In genomic region chrX:5730561-5730960, GRCh38 we compare ENCODE assay signal across 26 cellular contexts.
"Had no signal": no experiment of that assay in that cellular context is flagged by ENCODE, and none has a peak within 500 bp of the region (broad histone marks: within the 10 kb centered on the region; RNA-seq: fewer than 3 reads in every experiment).

No MANE protein-coding gene starts in this region.

- H3K4me3 ChIP-seq: colonic mucosa, gastroesophageal sphincter, heart left ventricle, hepatocyte, lung, mucosa of descending colon, neural progenitor cell, right atrium auricular region, thoracic aorta, tibial nerve, upper lobe of left lung had no signal

- H3K27me3 ChIP-seq: colonic mucosa, foreskin keratinocyte, gastroesophageal sphincter, heart left ventricle, hepatocyte, neural progenitor cell, right atrium auricular region, tibial nerve, upper lobe of left lung had no signal

- H3K4me2 ChIP-seq: hepatocyte, neural progenitor cell had no signal

- H3K4me1 ChIP-seq: colonic mucosa, gastroesophageal sphincter, heart left ventricle, neural progenitor cell, parathyroid adenoma, right atrium auricular region, tibial nerve, upper lobe of left lung had no signal

- H2AFZ ChIP-seq: hepatocyte, neural progenitor cell, parathyroid adenoma had no signal

- H3K79me2 ChIP-seq: hepatocyte, parathyroid adenoma had no signal

- FAIRE-seq: kidney, urothelium cell line had no signal

- H3K4me3 Mint-ChIP-seq: dendritic cell treated with granulocyte-macrophage colony-stimulating factor and Interleukin-4, amounts not matched to agents 40 ng/mL and 50 ng/mL, for 4 days; endodermal cell; mesothelial cell of epicardium; naive thymus-derived CD4-positive, alpha-beta T cell; nephron; neural progenitor cell; stimulated activated naive B cell treated with anti-CD40 and anti-IgM and Interleukin-4, amounts not matched to agents 10 μg/mL and 1 μg/mL and 100 μg/mL, for 72 hours; stimulated activated naive CD8-positive, alpha-beta T cell treated with anti-CD3 and anti-CD28 coated beads, Interleukin-15, Interleukin-2, amounts not matched to agents 100 ng/mL and 50 ng/mL, for 24 hours had no signal

- H3K27ac ChIP-seq: colonic mucosa, epithelial cell of prostate, foreskin keratinocyte, gastroesophageal sphincter, heart left ventricle, hepatocyte, neural progenitor cell, parathyroid adenoma, right atrium auricular region, thoracic aorta, tibial nerve, upper lobe of left lung had no signal

- H3K36me3 ChIP-seq: colonic mucosa, gastroesophageal sphincter, heart left ventricle, neural progenitor cell, right atrium auricular region, thoracic aorta, tibial nerve, upper lobe of left lung had no signal

- DNase-seq: colonic mucosa; effector CD8-positive, alpha-beta T cell; endodermal cell; foreskin keratinocyte; heart left ventricle; kidney; mesenchymal stem cell; mucosa of descending colon; naive thymus-derived CD4-positive, alpha-beta T cell; stimulated activated naive B cell treated with anti-CD40 and anti-IgM and Interleukin-4, amounts not matched to agents 10 μg/mL and 1 μg/mL and 100 μg/mL, for 72 hours; upper lobe of left lung had no signal

- H3K4me1 Mint-ChIP-seq: endodermal cell; naive thymus-derived CD4-positive, alpha-beta T cell; nephron had no signal

- H3K9me3 Mint-ChIP-seq: nephron had no signal

- H3K27ac Mint-ChIP-seq: endodermal cell; mesothelial cell of epicardium; naive thymus-derived CD4-positive, alpha-beta T cell; nephron; neural progenitor cell; progenitor cell of endocrine pancreas; stimulated activated naive B cell treated with anti-CD40 and anti-IgM and Interleukin-4, amounts not matched to agents 10 μg/mL and 1 μg/mL and 100 μg/mL, for 72 hours; stimulated activated naive CD8-positive, alpha-beta T cell treated with anti-CD3 and anti-CD28 coated beads, Interleukin-15, Interleukin-2, amounts not matched to agents 100 ng/mL and 50 ng/mL, for 24 hours had no signal

- H3K27me3 Mint-ChIP-seq: naive thymus-derived CD4-positive, alpha-beta T cell; progenitor cell of endocrine pancreas; stimulated activated naive B cell treated with anti-CD40 and anti-IgM and Interleukin-4, amounts not matched to agents 10 μg/mL and 1 μg/mL and 100 μg/mL, for 72 hours; stimulated activated naive CD8-positive, alpha-beta T cell treated with anti-CD3 and anti-CD28 coated beads, Interleukin-15, Interleukin-2, amounts not matched to agents 100 ng/mL and 50 ng/mL, for 24 hours had no signal

- H3K36me3 Mint-ChIP-seq: mesothelial cell of epicardium; naive thymus-derived CD4-positive, alpha-beta T cell; neural progenitor cell; stimulated activated naive B cell treated with anti-CD40 and anti-IgM and Interleukin-4, amounts not matched to agents 10 μg/mL and 1 μg/mL and 100 μg/mL, for 72 hours had no signal

- H3K9me3 ChIP-seq: colonic mucosa, gastroesophageal sphincter, right atrium auricular region, thoracic aorta, tibial nerve, upper lobe of left lung had no signal

- H3K9ac ChIP-seq: neural progenitor cell, parathyroid adenoma had no signal
